In the genomic region with DNA sequence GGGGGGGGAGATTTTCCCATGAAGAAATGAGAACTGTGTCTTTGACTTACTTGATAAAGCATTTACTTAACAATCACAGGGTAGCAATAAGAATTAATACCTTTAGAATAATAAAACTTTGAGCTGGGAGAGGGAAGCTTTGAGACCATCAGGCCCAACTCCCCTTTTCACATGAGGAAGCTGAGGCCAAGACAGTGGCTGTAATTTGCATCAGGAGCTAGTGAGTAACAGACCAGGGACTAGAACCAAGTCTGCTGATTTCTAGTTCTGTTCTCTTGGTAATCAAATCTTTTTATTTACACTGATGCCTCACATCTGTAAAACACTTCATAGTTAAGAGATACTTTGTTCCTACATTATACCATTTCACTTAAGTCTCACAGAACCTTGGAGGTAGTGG, we compare ENCODE assay signal across 14 cellular contexts. TPM values are rescaled to one million over a fixed set of nuclear protein-coding genes. Genes with fewer than 3 reads are reported as not detected.
DNase-seq lines count a peak whose midpoint lies in the region; ATAC-seq and TF ChIP-seq lines count a peak whose summit lies in the region.
"Had no signal": no experiment of that assay in that cellular context is flagged by ENCODE, and none has a peak within 500 bp of the region (broad histone marks: within the 10 kb centered on the region; RNA-seq: fewer than 3 reads in every experiment).

No MANE protein-coding gene starts in this region.

- no peak overlapping the region for H3K4me3 ChIP-seq in neural cell (ENCODE audit: low read length)
- H3K4me3 ChIP-seq in effector memory CD4-positive, alpha-beta T cell (ENCODE audit: insufficient read depth, low read depth, low read length, poor library complexity, severe bottlenecking): no peak overlapping the region

- no peak overlapping the region for H2AFZ ChIP-seq in neural cell (ENCODE audit: low read depth, low read length)

- H3K79me2 ChIP-seq in neural cell (replicated peaks; ENCODE audit: insufficient read depth, low read length): no peaks in the 10 kb centered on the region

- no peaks in the 10 kb centered on the region for H3K9me3 ChIP-seq in neural cell (ENCODE audit: low read length)
- H3K9me3 ChIP-seq in effector memory CD4-positive, alpha-beta T cell (ENCODE audit: control insufficient read depth, low read length): no peaks in the 10 kb centered on the region
- H3K9me3 ChIP-seq: Caco-2 had no signal

- no peak for TF ChIP-seq EP300 in neural cell (conservative IDR thresholded peaks at IDR 0.05; ENCODE audit: poor library complexity, severe bottlenecking)

- peaks cover 48% of the 10 kb centered on the region for H3K36me3 Mint-ChIP-seq in HFFc6 (ENCODE audit: low read depth)
- H3K36me3 Mint-ChIP-seq: CD8-positive, alpha-beta T cell had no signal

- H3K4me2 ChIP-seq in neural cell (ENCODE audit: low read length): no peak overlapping the region

- no peaks in the 10 kb centered on the region for H4K20me1 ChIP-seq in neural cell (ENCODE audit: insufficient read depth)

- no peaks in the 10 kb centered on the region for H3K9me3 Mint-ChIP-seq in HFFc6
- H3K9me3 Mint-ChIP-seq: CD8-positive, alpha-beta T cell had no signal

- H3K27ac Mint-ChIP-seq in HFFc6: peak overlapping the region; percentile 35; the same call in 1 of the 2 replicates
- H3K27ac Mint-ChIP-seq: CD8-positive, alpha-beta T cell had no signal

- H3K27me3 Mint-ChIP-seq in HFFc6 (ENCODE audit: insufficient read depth): no peaks in the 10 kb centered on the region

- H3K27ac ChIP-seq in neural cell (ENCODE audit: low read length): peak overlapping the region; percentile 60
- no peak overlapping the region for H3K27ac ChIP-seq in effector memory CD4-positive, alpha-beta T cell (ENCODE audit: insufficient read depth, low read length, poor library complexity, severe bottlenecking)

- no peaks in the 10 kb centered on the region for H3K27me3 ChIP-seq in neural cell (ENCODE audit: insufficient read depth, low read depth, low read length)
- no peaks in the 10 kb centered on the region for H3K27me3 ChIP-seq in effector memory CD4-positive, alpha-beta T cell (replicated peaks; ENCODE audit: control insufficient read depth, insufficient read depth, low read length, poor library complexity, severe bottlenecking)

- ATAC-seq in HG03439 (IDR thresholded peaks at IDR 0.05; ENCODE audit: unreplicated experiment): no peak
- ATAC-seq: CD8-positive, alpha-beta T cell had no signal

- no peak overlapping the region for H3K4me3 Mint-ChIP-seq in HFFc6
- H3K4me3 Mint-ChIP-seq: CD8-positive, alpha-beta T cell had no signal

- H3F3A ChIP-seq in neural cell (ENCODE audit: insufficient read depth, low read length, poor library complexity, severe bottlenecking): peaks cover 6% of the 10 kb centered on the region

- H3K4me1 Mint-ChIP-seq in HFFc6 (ENCODE audit: low read depth): peaks cover 82% of the 10 kb centered on the region

- no peak for TF ChIP-seq RAD21 in neural cell (conservative IDR thresholded peaks at IDR 0.05)

- no peaks in the 10 kb centered on the region for H3K36me3 ChIP-seq in neural cell (ENCODE audit: insufficient read depth, low read length)
- H3K36me3 ChIP-seq in effector memory CD4-positive, alpha-beta T cell (ENCODE audit: control insufficient read depth, insufficient read depth, low read length): no peaks in the 10 kb centered on the region

- no peaks in the 10 kb centered on the region for H3K9me2 ChIP-seq in neural cell (ENCODE audit: insufficient read depth, low read length)

- H3K9ac ChIP-seq in neural cell (ENCODE audit: low read length): no peak overlapping the region

- no peaks in the 10 kb centered on the region for H3K4me1 ChIP-seq in effector memory CD4-positive, alpha-beta T cell (ENCODE audit: control insufficient read depth, insufficient read depth, low read length, poor library complexity, severe bottlenecking)
- H3K4me1 ChIP-seq: Caco-2 had no signal

- DNase-seq in HFFc6: no peak
- peak; percentile 20 for DNase-seq in NCI-H69 (lab: John Stamatoyannopoulos, UW)
- DNase-seq in Ammon's horn (ENCODE audit: low spot score): no peak
- no peak for DNase-seq in effector memory CD4-positive, alpha-beta T cell
- DNase-seq in AML-193 (lab: John Stamatoyannopoulos, UW): no peak
- DNase-seq: C1 segment of cervical spinal cord; Caco-2; CD8-positive, alpha-beta T cell; DMS153; DND-41; H7; HCEC 1CT had no signal

- TF ChIP-seq CTCF in HFFc6 (IDR thresholded peaks at IDR 0.05): no peak
- no peak for TF ChIP-seq CTCF in neural cell (IDR thresholded peaks at IDR 0.05; ENCODE audit: poor library complexity, severe bottlenecking)

TF ChIP-seq in neural cell, 6 proteins besides CTCF, POLR2A, EP300 and RAD21:
- TF ChIP-seq MXI1 (conservative IDR thresholded peaks at IDR 0.05; ENCODE audit: poor library complexity, severe bottlenecking): no peak
- TF ChIP-seq POLR2AphosphoS5 (IDR thresholded peaks at IDR 0.05): no peak
- TF ChIP-seq, protein P1, sequence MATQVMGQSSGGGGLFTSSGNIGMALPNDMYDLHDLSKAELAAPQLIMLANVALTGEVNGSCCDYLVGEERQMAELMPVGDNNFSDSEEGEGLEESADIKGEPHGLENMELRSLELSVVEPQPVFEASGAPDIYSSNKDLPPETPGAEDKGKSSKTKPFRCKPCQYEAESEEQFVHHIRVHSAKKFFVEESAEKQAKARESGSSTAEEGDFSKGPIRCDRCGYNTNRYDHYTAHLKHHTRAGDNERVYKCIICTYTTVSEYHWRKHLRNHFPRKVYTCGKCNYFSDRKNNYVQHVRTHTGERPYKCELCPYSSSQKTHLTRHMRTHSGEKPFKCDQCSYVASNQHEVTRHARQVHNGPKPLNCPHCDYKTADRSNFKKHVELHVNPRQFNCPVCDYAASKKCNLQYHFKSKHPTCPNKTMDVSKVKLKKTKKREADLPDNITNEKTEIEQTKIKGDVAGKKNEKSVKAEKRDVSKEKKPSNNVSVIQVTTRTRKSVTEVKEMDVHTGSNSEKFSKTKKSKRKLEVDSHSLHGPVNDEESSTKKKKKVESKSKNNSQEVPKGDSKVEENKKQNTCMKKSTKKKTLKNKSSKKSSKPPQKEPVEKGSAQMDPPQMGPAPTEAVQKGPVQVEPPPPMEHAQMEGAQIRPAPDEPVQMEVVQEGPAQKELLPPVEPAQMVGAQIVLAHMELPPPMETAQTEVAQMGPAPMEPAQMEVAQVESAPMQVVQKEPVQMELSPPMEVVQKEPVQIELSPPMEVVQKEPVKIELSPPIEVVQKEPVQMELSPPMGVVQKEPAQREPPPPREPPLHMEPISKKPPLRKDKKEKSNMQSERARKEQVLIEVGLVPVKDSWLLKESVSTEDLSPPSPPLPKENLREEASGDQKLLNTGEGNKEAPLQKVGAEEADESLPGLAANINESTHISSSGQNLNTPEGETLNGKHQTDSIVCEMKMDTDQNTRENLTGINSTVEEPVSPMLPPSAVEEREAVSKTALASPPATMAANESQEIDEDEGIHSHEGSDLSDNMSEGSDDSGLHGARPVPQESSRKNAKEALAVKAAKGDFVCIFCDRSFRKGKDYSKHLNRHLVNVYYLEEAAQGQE (IDR thresholded peaks at IDR 0.05; ENCODE audit: borderline replicate concordance): no peak
- no peak for TF ChIP-seq EZH2 (IDR thresholded peaks at IDR 0.05; ENCODE audit: borderline replicate concordance, insufficient read depth, low read length, poor library complexity, severe bottlenecking)
- no peak for TF ChIP-seq SMC3 (conservative IDR thresholded peaks at IDR 0.05; ENCODE audit: poor library complexity)
- no peak for TF ChIP-seq TAF1 (IDR thresholded peaks at IDR 0.05; ENCODE audit: low read depth)
TF ChIP-seq in neural cell: peak in this region for 0.

RNA-seq across cellular contexts. Expression of a gene that starts 28.7 kb away (rescaled TPM):
- 10 to 100 TPM; 51.3 to 70.0 (median 58.5) TPM for total RNA-seq in HFFc6 (2021; fragmentation: NEBNext Ultra II Directional; extraction: Animal tissue kit (Norgen Biotek cat#: 25700))
- polyA plus RNA-seq in neural cell: 27.9 and 28.1 TPM in 2 replicates
- polyA minus RNA-seq in neural cell: 17.5 and 30.7 TPM in 2 replicates
